Comparison of ENCODE assay signal across 25 cellular contexts in the genomic region with DNA sequence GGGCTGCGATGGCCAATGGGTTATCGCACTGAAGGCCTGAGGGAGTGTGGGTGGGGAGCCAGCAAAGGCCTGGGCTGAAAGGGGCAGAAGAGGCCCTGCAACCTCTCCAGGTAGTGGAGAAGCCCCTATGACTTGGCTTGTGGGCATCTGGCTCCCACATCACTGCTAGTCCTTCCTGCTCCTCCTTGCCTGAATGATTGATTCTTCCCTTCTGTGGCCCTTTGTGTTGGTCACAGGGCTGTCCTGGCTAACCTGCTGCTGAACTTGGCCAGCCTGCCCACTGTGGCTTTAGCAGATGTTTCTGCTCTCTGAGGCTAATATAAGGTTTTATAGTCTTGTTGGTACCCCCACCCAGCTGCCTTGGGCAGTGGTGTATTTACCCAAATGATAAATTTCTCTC.
"Had no signal": no experiment of that assay in that cellular context is flagged by ENCODE, and none has a peak within 500 bp of the region (broad histone marks: within the 10 kb centered on the region; RNA-seq: fewer than 3 reads in every experiment).

No MANE protein-coding gene starts in this region.

- H3K4me1 Mint-ChIP-seq: memory B cell had no signal

- DNase-seq: hippocampal formation; kidney; left colon; left ventricle myocardium inferior; midbrain; mucosa of descending colon; naive thymus-derived CD4-positive, alpha-beta T cell; pancreas; posterior cingulate gyrus; retina; right cardiac atrium; stimulated activated CD4-positive, alpha-beta T cell treated with anti-CD3 and anti-CD28 coated beads, Interleukin-12 subunit alpha, Interleukin-12 subunit beta, amount 100 ng/mL, for 4 hours; stimulated activated CD4-positive, alpha-beta T cell treated with anti-CD3 and anti-CD28 coated beads, Interleukin-15, amount 100 ng/mL, for 24 hours; stimulated activated CD4-positive, alpha-beta T cell treated with anti-CD3 and anti-CD28 coated beads, Interleukin-2, amount 100 ng/mL, for 24 hours; stimulated activated CD4-positive, alpha-beta T cell treated with anti-CD3 and anti-CD28 coated beads, Interleukin-4, amount 100 ng/mL, for 1 hour; stimulated activated naive B cell treated with anti-CD40 and anti-IgM and Interleukin-4, amounts not matched to agents 10 μg/mL and 1 μg/mL and 100 μg/mL, for 72 hours; stimulated activated naive CD8-positive, alpha-beta T cell treated with anti-CD3 and anti-CD28 coated beads, Interleukin-15, Interleukin-2, amounts not matched to agents 100 U/mL and 50 U/mL, for 24 hours; stomach; testis; thyroid gland; transverse colon; upper lobe of left lung had no signal

- H3K27me3 Mint-ChIP-seq: memory B cell; naive thymus-derived CD4-positive, alpha-beta T cell; natural killer cell treated with Interleukin-12 subunit alpha and Interleukin-12 subunit beta and Interleukin-15 and Interleukin-18, amount 100 ng/mL, for 72 hours; stimulated activated naive B cell treated with anti-CD40 and anti-IgM and Interleukin-4, amounts not matched to agents 10 μg/mL and 1 μg/mL and 100 μg/mL, for 72 hours had no signal

- H3K27ac Mint-ChIP-seq: memory B cell; natural killer cell treated with Interleukin-12 subunit alpha and Interleukin-12 subunit beta and Interleukin-15 and Interleukin-18, amount 100 ng/mL, for 72 hours; stimulated activated naive B cell treated with anti-CD40 and anti-IgM and Interleukin-4, amounts not matched to agents 10 μg/mL and 1 μg/mL and 100 μg/mL, for 72 hours had no signal

- FAIRE-seq: kidney, pancreas had no signal

- ATAC-seq: left colon; mucosa of descending colon; naive thymus-derived CD4-positive, alpha-beta T cell; natural killer cell treated with Interleukin-12 subunit alpha and Interleukin-12 subunit beta and Interleukin-15 and Interleukin-18, amount 100 ng/mL, for 72 hours; pancreas; right cardiac atrium; sciatic nerve; stimulated activated naive B cell treated with anti-CD40 and anti-IgM and Interleukin-4, amounts not matched to agents 10 μg/mL and 1 μg/mL and 100 μg/mL, for 72 hours; stimulated activated naive CD8-positive, alpha-beta T cell treated with anti-CD3 and anti-CD28 coated beads, Interleukin-15, Interleukin-2, amounts not matched to agents 100 U/mL and 50 U/mL, for 24 hours had no signal

- H3K9me3 Mint-ChIP-seq: memory B cell; naive thymus-derived CD4-positive, alpha-beta T cell; natural killer cell treated with Interleukin-12 subunit alpha and Interleukin-12 subunit beta and Interleukin-15 and Interleukin-18, amount 100 ng/mL, for 72 hours; stimulated activated naive B cell treated with anti-CD40 and anti-IgM and Interleukin-4, amounts not matched to agents 10 μg/mL and 1 μg/mL and 100 μg/mL, for 72 hours had no signal

- H3K4me3 Mint-ChIP-seq: memory B cell; naive thymus-derived CD4-positive, alpha-beta T cell; natural killer cell treated with Interleukin-12 subunit alpha and Interleukin-12 subunit beta and Interleukin-15 and Interleukin-18, amount 100 ng/mL, for 72 hours; stimulated activated naive B cell treated with anti-CD40 and anti-IgM and Interleukin-4, amounts not matched to agents 10 μg/mL and 1 μg/mL and 100 μg/mL, for 72 hours had no signal
